ENCODE assay signal across 13 cellular contexts in genomic region chrX:22097295-22097694, GRCh38.
DNase-seq lines count a peak whose midpoint lies in the region; TF ChIP-seq lines count a peak whose summit lies in the region.
"Had no signal": no experiment of that assay in that cellular context is flagged by ENCODE, and none has a peak within 500 bp of the region (broad histone marks: within the 10 kb centered on the region; RNA-seq: fewer than 3 reads in every experiment).

No MANE protein-coding gene starts in this region.

- POLR2A ChIA-PET in HEK293 (lab: Yijun Ruan, JAX) = interaction anchor here (1.0 kb wide), 1 partner anchor 38 kb away, joined by 4 read pairs; no protein-coding TSS in a partner anchor

- H3K4me1 ChIP-seq in ACC112 (ENCODE audit: control insufficient read depth, insufficient read depth, low read length, unreplicated experiment) (peaks cover 24% of the 10 kb centered on the region), HEK293 (ENCODE audit: control insufficient read depth, insufficient read depth, low read length) (peaks cover 4% of the 10 kb centered on the region; the same call in 1 of the 2 replicates)
- H3K4me1 ChIP-seq: body of pancreas, upper lobe of right lung had no signal

- CTCF ChIA-PET in HEK293 (lab: Yijun Ruan, JAX) = no interaction called here

- DNase-seq in brain pericyte (ENCODE audit: low read depth, low spot score) (peak; percentile 29), kidney glomerular epithelial cell (lab: John Stamatoyannopoulos, UW) (peak; percentile 24), 8988T (no peak), SK-N-DZ (ENCODE audit: low spot score) (no peak), ureter (ENCODE audit: low spot score) (no peak), AG08396 (ENCODE audit: low spot score) (no peak)
- DNase-seq: activated CD4-positive, alpha-beta T cell treated with anti-CD3 and anti-CD28 coated beads for 36 hours; body of pancreas; NCI-H1694 treated with DMSO at 0.1 percent for 48 hours; stimulated activated CD4-positive, alpha-beta T cell treated with anti-CD3 and anti-CD28 coated beads, Interleukin-12 subunit alpha, Interleukin-12 subunit beta, amount 100 ng/mL, for 4 hours; upper lobe of right lung had no signal

- H3K79me2 ChIP-seq in ACC112 (ENCODE audit: control insufficient read depth, insufficient read depth, low read length, unreplicated experiment) = no peaks in the 10 kb centered on the region

- H3K27ac ChIP-seq in ACC112 (ENCODE audit: low read depth, low read length) (peak overlapping the region; percentile 66), HEK293 (ENCODE audit: extremely low read depth, low read depth, low read length) (peak overlapping the region; percentile 60)
- H3K27ac ChIP-seq: body of pancreas, upper lobe of right lung had no signal

- no peaks in the 10 kb centered on the region for H3K27me3 ChIP-seq in ACC112 (ENCODE audit: insufficient read depth, low read length)
- H3K27me3 ChIP-seq: body of pancreas, upper lobe of right lung had no signal

- H2AFZ ChIP-seq in ACC112 (ENCODE audit: low read length, unreplicated experiment) = no peak overlapping the region

- no peak for TF ChIP-seq CTCF in HEK293 (tag by site-specific recombination; IDR thresholded peaks at IDR 0.05)

- H3K4me3 ChIP-seq in ACC112 (ENCODE audit: low read depth, low read length) (no peak overlapping the region), HEK293 (ENCODE audit: low read depth, low read length) (no peak overlapping the region)
- H3K4me3 ChIP-seq: body of pancreas, upper lobe of right lung had no signal

- no peaks in the 10 kb centered on the region for H3K9me3 ChIP-seq in HEK293 (ENCODE audit: control insufficient read depth, insufficient read depth, low read depth, low read length)
- H3K9me3 ChIP-seq: body of pancreas, upper lobe of right lung had no signal

- H3K36me3 ChIP-seq in ACC112 (ENCODE audit: insufficient read depth, low read length) (no peaks in the 10 kb centered on the region), HEK293 (ENCODE audit: control insufficient read depth in 2 of 2, insufficient read depth in 1 of 2, low read length in 2 of 2) (no peaks in the 10 kb centered on the region)
- H3K36me3 ChIP-seq: upper lobe of right lung had no signal

TF ChIP-seq in HEK293, 187 proteins besides CTCF, POLR2A, EP300 and RAD21 (continues in another document):
- TF ChIP-seq ZNF549 (tag by site-specific recombination; IDR thresholded peaks at IDR 0.05) (no peak), ZNF596 (tag by site-specific recombination; IDR thresholded peaks at IDR 0.05) (no peak), GFI1B (tag by site-specific recombination; IDR thresholded peaks at IDR 0.05) (no peak), ZNF426 (tag by site-specific recombination; IDR thresholded peaks at IDR 0.05) (no peak), ZNF433 (tag by site-specific recombination; IDR thresholded peaks at IDR 0.05; ENCODE audit: low read depth) (no peak), ZNF174 (tag by site-specific recombination; IDR thresholded peaks at IDR 0.05) (no peak), ZNF76 (tag by site-specific recombination; IDR thresholded peaks at IDR 0.05; ENCODE audit: borderline replicate concordance, low read depth) (no peak), ZNF645 (tag by site-specific recombination; IDR thresholded peaks at IDR 0.05) (no peak), ZNF132 (tag by site-specific recombination; IDR thresholded peaks at IDR 0.05; ENCODE audit: borderline replicate concordance) (no peak), KLF8 (tag by site-specific recombination; IDR thresholded peaks at IDR 0.05) (peak; percentile 86), ZNF843 (tag by site-specific recombination; IDR thresholded peaks at IDR 0.05) (peak; percentile 47; the same call in 1 of the 2 replicates), ZNF23 (tag by site-specific recombination; IDR thresholded peaks at IDR 0.05; ENCODE audit: borderline replicate concordance) (no peak), ZNF629 (tag by site-specific recombination; IDR thresholded peaks at IDR 0.05) (peak; percentile 56; the same call in 1 of the 2 replicates), ZEB2 (tag by site-specific recombination; IDR thresholded peaks at IDR 0.05) (no peak), ZNF404 (tag by site-specific recombination; IDR thresholded peaks at IDR 0.05) (no peak), ZNF48 (tag by site-specific recombination; IDR thresholded peaks at IDR 0.05) (no peak), ZNF521 (tag by site-specific recombination; IDR thresholded peaks at IDR 0.05) (no peak), ZNF214 (tag by site-specific recombination; IDR thresholded peaks at IDR 0.05; ENCODE audit: borderline replicate concordance) (no peak), ZNF335 (tag by site-specific recombination; conservative IDR thresholded peaks at IDR 0.05) (no peak), ZNF830 (tag by site-specific recombination; IDR thresholded peaks at IDR 0.05; ENCODE audit: low read depth) (no peak), HIC1 (tag by site-specific recombination; IDR thresholded peaks at IDR 0.05) (peak; percentile 66), FEZF1 (tag by site-specific recombination; IDR thresholded peaks at IDR 0.05) (peak; percentile 62), ZNF146 (tag by site-specific recombination; IDR thresholded peaks at IDR 0.05) (no peak), TRIM28 (IDR thresholded peaks at IDR 0.05; ENCODE audit: borderline replicate concordance, low read length) (peak; percentile 91; the same call in 1 of the 2 replicates), SETDB1 (IDR thresholded peaks at IDR 0.05; ENCODE audit: insufficient read length, low read length) (no peak), ZNF558 (tag by site-specific recombination; IDR thresholded peaks at IDR 0.05) (no peak), ZNF10 (tag by site-specific recombination; IDR thresholded peaks at IDR 0.05) (no peak), PRDM10 (tag by site-specific recombination; IDR thresholded peaks at IDR 0.05) (no peak), YY1 (tag by site-specific recombination; IDR thresholded peaks at IDR 0.05) (no peak), ZNF555 (tag by site-specific recombination; conservative IDR thresholded peaks at IDR 0.05) (no peak), SCRT2 (tag by site-specific recombination; IDR thresholded peaks at IDR 0.05) (no peak), SALL2 (tag by site-specific recombination; IDR thresholded peaks at IDR 0.05; ENCODE audit: borderline replicate concordance) (no peak)

Comparison
In these comparisons a context has a peak if more than half of its experiments do, and no peak if none do; other contexts are left out.
1. DNase-seq: peak in brain pericyte (single experiment) and kidney glomerular epithelial cell (single experiment); none in 8988T (single experiment), SK-N-DZ (single experiment), ureter (single experiment) and AG08396 (single experiment).